Comparison of ENCODE assay signal across 1 cellular context in genomic region chr1:78658901-78659300, GRCh38.
TF ChIP-seq lines count a peak whose summit lies in the region.

No MANE protein-coding gene starts in this region.

TF ChIP-seq in IMR-90, 13 proteins besides CTCF, POLR2A, EP300 and RAD21:
- TF ChIP-seq NFE2L2 (IDR thresholded peaks at IDR 0.05; ENCODE audit: low read depth, low read length) (no peak), ELK1 (IDR thresholded peaks at IDR 0.05; ENCODE audit: borderline replicate concordance, low read depth, low read length) (no peak), CEBPB (IDR thresholded peaks at IDR 0.05; ENCODE audit: low read depth, low read length) (no peak), MXI1 (IDR thresholded peaks at IDR 0.05; ENCODE audit: borderline replicate concordance, low read depth, low read length) (no peak), MAFK (IDR thresholded peaks at IDR 0.05; ENCODE audit: low read depth, low read length) (no peak), BHLHE40 (IDR thresholded peaks at IDR 0.05; ENCODE audit: low read depth, low read length) (no peak), SMC3 (IDR thresholded peaks at IDR 0.05; ENCODE audit: low read depth, low read length) (no peak), MAZ (IDR thresholded peaks at IDR 0.05; ENCODE audit: borderline replicate concordance, low read depth, low read length) (no peak), RFX5 (IDR thresholded peaks at IDR 0.05; ENCODE audit: low read depth, low read length) (no peak), RCOR1 (IDR thresholded peaks at IDR 0.05; ENCODE audit: insufficient replicate concordance, low read length) (no peak), FOS (IDR thresholded peaks at IDR 0.05; ENCODE audit: low read depth, low read length) (no peak), USF2 (IDR thresholded peaks at IDR 0.05; ENCODE audit: low read depth, low read length) (no peak)
